In the genomic region with DNA sequence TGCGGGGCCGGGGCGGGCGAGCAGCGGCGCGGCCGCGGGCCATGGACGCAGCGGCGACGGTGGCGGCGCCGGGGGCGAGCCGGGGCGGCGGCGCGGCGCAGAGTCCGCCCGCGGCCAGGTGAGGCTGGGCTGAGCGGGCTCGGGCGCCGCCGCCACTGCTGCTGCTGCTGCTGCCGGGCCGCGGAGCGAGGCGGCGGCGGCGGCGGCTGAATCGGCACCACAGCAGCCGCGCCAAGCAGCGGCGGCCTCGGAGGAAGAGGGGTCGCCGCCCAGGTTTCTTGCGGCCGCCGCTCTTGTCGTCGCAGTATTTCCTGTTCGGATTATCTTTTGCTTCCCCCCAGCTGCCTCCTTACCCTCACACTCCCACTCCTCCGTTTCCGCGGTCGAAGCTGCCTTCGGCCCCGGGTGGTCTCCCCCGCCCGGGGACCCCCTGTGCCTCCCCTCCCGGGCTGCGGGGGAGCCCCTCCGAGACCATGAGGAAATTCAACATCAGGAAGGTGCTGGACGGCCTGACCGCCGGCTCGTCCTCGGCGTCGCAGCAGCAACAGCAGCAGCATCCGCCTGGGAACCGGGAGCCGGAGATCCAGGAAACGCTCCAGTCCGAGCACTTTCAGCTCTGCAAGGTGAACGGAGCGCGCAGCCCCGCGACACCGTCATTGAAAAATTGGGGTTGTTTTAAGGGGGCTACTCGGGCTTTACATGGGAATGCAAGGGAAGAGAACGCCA, we compare ENCODE assay signal across 8 cellular contexts. TPM values are rescaled to one million over a fixed set of nuclear protein-coding genes. Genes with fewer than 3 reads are reported as not detected.
DNase-seq lines count a peak whose midpoint lies in the region; ATAC-seq and TF ChIP-seq lines count a peak whose summit lies in the region.

STXBP5 (plus strand) TSS at position 358 of the 726 bp plus-strand sequence; CDS start at position 474, 116 bp downstream.

- peak within 1 kb of the TSS; percentile 92 for H3K4me3 Mint-ChIP-seq in activated CD4-positive, alpha-beta memory T cell treated with anti-CD3 and anti-CD28 coated beads for 36 hours

- H3K9me3 ChIP-seq in ectodermal cell (ENCODE audit: control insufficient read depth, low read length), result no peaks in the 10 kb centered on the region
- no peaks in the 10 kb centered on the region for H3K9me3 ChIP-seq in lung (ENCODE audit: control insufficient read depth in 2 of 2, insufficient read depth in 1 of 2, low read length in 1 of 2)

- H3K36me3 Mint-ChIP-seq in activated CD4-positive, alpha-beta memory T cell treated with anti-CD3 and anti-CD28 coated beads for 36 hours, result peaks cover 10% of the 10 kb centered on the region

- H3K4me1 ChIP-seq in ectodermal cell (ENCODE audit: control insufficient read depth, insufficient read depth, low read length) (peaks cover 8% of the 10 kb centered on the region), lung (ENCODE audit: control insufficient read depth in 2 of 2, insufficient read depth in 2 of 2, low read length in 2 of 2) (peaks cover 1 to 3% of the 10 kb centered on the region in 2 donors)

- no peaks in the 10 kb centered on the region for H3K27me3 Mint-ChIP-seq in activated CD4-positive, alpha-beta memory T cell treated with anti-CD3 and anti-CD28 coated beads for 36 hours

- peaks cover 26% of the 10 kb centered on the region for H3K4me1 Mint-ChIP-seq in activated CD4-positive, alpha-beta memory T cell treated with anti-CD3 and anti-CD28 coated beads for 36 hours (ENCODE audit: low read depth)

- H3K4me3 ChIP-seq in ectodermal cell (ENCODE audit: insufficient read depth, low read depth, low read length), result peak within 1 kb of the TSS; percentile 59
- peak within 1 kb of the TSS; percentile 95 for H3K4me3 ChIP-seq in lung

- H3K27me3 ChIP-seq in ectodermal cell (ENCODE audit: control insufficient read depth, insufficient read depth, low read length, poor library complexity, severe bottlenecking) (no peaks in the 10 kb centered on the region), lung (ENCODE audit: control insufficient read depth, insufficient read depth) (no peaks in the 10 kb centered on the region)

- H3K36me3 ChIP-seq in ectodermal cell (ENCODE audit: control insufficient read depth, insufficient read depth, low read length), result no peaks in the 10 kb centered on the region
- H3K36me3 ChIP-seq in lung (ENCODE audit: control insufficient read depth in 2 of 2, insufficient read depth in 2 of 2, low read length in 2 of 2), result no peaks in the 10 kb centered on the region

- H3K27ac ChIP-seq in ectodermal cell (ENCODE audit: insufficient read depth, low read depth, low read length, poor library complexity, severe bottlenecking) (peak within 1 kb of the TSS; percentile 3), lung (ENCODE audit: low read depth in 1 of 2, low read length in 1 of 2) (peak within 1 kb of the TSS; percentile 99 to 100)

- peak within 1 kb of the TSS; percentile 96 for H3K27ac Mint-ChIP-seq in activated CD4-positive, alpha-beta memory T cell treated with anti-CD3 and anti-CD28 coated beads for 36 hours

- H3K9me3 Mint-ChIP-seq in activated CD4-positive, alpha-beta memory T cell treated with anti-CD3 and anti-CD28 coated beads for 36 hours, result no peaks in the 10 kb centered on the region

- CTCF ChIA-PET in activated CD4-positive, alpha-beta memory T cell treated with anti-CD3 and anti-CD28 coated beads for 36 hours (lab: Charles Lee), result interaction anchor here (1.2 to 2.3 kb wide), 2 partner anchors 12 to 64 kb away, joined by 3 to 5 read pairs; no protein-coding TSS in a partner anchor

- WGBS in ectodermal cell, 2 experiments, result 0 to 1% methylated on average over 83 to 85 of the region's 85 CpGs
- WGBS in lung, 2 donors, result 0 to 1% methylated on average over 45 to 85 of the region's 85 CpGs

- POLR2A ChIA-PET in activated CD4-positive, alpha-beta memory T cell treated with anti-CD3 and anti-CD28 coated beads for 36 hours (lab: Charles Lee), result interaction anchor here (1.0 to 3.0 kb wide), 3 partner anchors 39 to 353 kb away, joined by 3 to 11 read pairs (median 4); no protein-coding TSS in a partner anchor

- DNase-seq in NCI-H2227 (lab: John Stamatoyannopoulos, UW; ENCODE audit: unreplicated experiment) (peak; percentile 44), NCI-H2227 treated with DMSO at 0.1 percent for 48 hours (lab: John Stamatoyannopoulos, UW) (no peak), NCI-H146 (lab: John Stamatoyannopoulos, UW) (peak; percentile 76), lung (ENCODE audit: low spot score) (peak; percentile 52)
- peak; percentile 57 for DNase-seq in activated CD4-positive, alpha-beta memory T cell treated with anti-CD3 and anti-CD28 coated beads for 36 hours
- DNase-seq in stimulated activated CD4-positive, alpha-beta T cell treated with anti-CD3 and anti-CD28 coated beads, TNF-alpha, amount 100 ng/mL, for 48 hours (ENCODE audit: low read depth in 3 of 3), result peak in 2 of 3 donors; percentile 3 to 19

- ATAC-seq in HG02610 (IDR thresholded peaks at IDR 0.05; ENCODE audit: unreplicated experiment) (peak; percentile 25), lung (ENCODE audit: insufficient read depth, low FRiP score) (no peak)

- TF ChIP-seq CTCF in lung (IDR thresholded peaks at IDR 0.05; ENCODE audit: control extremely low read depth, extremely low read depth), result no peak

- intact Hi-C loops in activated CD4-positive, alpha-beta memory T cell treated with anti-CD3 and anti-CD28 coated beads for 36 hours (cut with micrococcal nuclease), result loop anchor here (10.0 kb wide), 3 partner anchors 941 to 1469 kb away; partner anchors contain the start of genes EPM2A and FBXO30

RNA-seq across cellular contexts. Expression of gene STXBP5, which starts in this region (rescaled TPM):
- total RNA-seq in activated CD4-positive, alpha-beta memory T cell treated with anti-CD3 and anti-CD28 coated beads for 36 hours, result 10 to 100 TPM; 20.2 to 21.5 TPM
- 6.9 TPM for polyA plus RNA-seq in ectodermal cell (2013, experiment 1 of 4)
- 6.0 TPM for polyA plus RNA-seq in ectodermal cell (2013, experiment 2 of 4)
- polyA plus RNA-seq in ectodermal cell (2013, experiment 3 of 4), result 4.8 TPM
- polyA plus RNA-seq in ectodermal cell (2013, experiment 4 of 4), result 6.0 TPM
- total RNA-seq in lung, result 10 to 100 TPM; 16.6 to 29.0 TPM
- polyA plus RNA-seq in lung, result 1 to 10 TPM; 6.2 to 9.2 TPM
